ENCODE assay signal across 2 cellular contexts in genomic region chr10:98270786-98271185, GRCh38.
TF ChIP-seq lines count a peak whose summit lies in the region.

No MANE protein-coding gene starts in this region.

TF ChIP-seq in HCT116, 20 proteins besides CTCF, POLR2A, EP300 and RAD21:
- TF ChIP-seq EZH2 (IDR thresholded peaks at IDR 0.05) (no peak), CBX3 (IDR thresholded peaks at IDR 0.05; ENCODE audit: low read depth) (no peak), POLR2AphosphoS5 (IDR thresholded peaks at IDR 0.05; ENCODE audit: low read depth, low read length) (no peak), MAX (IDR thresholded peaks at IDR 0.05) (no peak), SIN3A (IDR thresholded peaks at IDR 0.05; ENCODE audit: low read depth) (no peak), YY1 (IDR thresholded peaks at IDR 0.05; ENCODE audit: extremely low read depth, insufficient replicate concordance, low read depth, low read length) (no peak), ELF1 (IDR thresholded peaks at IDR 0.05; ENCODE audit: borderline replicate concordance, low read depth) (no peak), SP1 (IDR thresholded peaks at IDR 0.05; ENCODE audit: low read depth) (no peak), EGR1 (IDR thresholded peaks at IDR 0.05; ENCODE audit: low read depth) (no peak), ATF3 (IDR thresholded peaks at IDR 0.05) (no peak), ZBTB33 (IDR thresholded peaks at IDR 0.05; ENCODE audit: extremely low read depth, insufficient replicate concordance, low read length) (no peak), CEBPB (IDR thresholded peaks at IDR 0.05; ENCODE audit: low read depth) (no peak), JUND (IDR thresholded peaks at IDR 0.05) (no peak), ZFX (IDR thresholded peaks at IDR 0.05) (no peak), SRF (IDR thresholded peaks at IDR 0.05; ENCODE audit: low read depth) (no peak), EZH2phosphoT487 (IDR thresholded peaks at IDR 0.05; ENCODE audit: borderline replicate concordance) (no peak), ZNF274 (IDR thresholded peaks at IDR 0.05; ENCODE audit: low read depth, low read length) (no peak), TCF7L2 (IDR thresholded peaks at IDR 0.05; ENCODE audit: borderline replicate concordance, extremely low read depth, insufficient read depth, insufficient read length) (no peak), FOSL1 (IDR thresholded peaks at IDR 0.05; ENCODE audit: low read depth) (no peak), REST (IDR thresholded peaks at IDR 0.05; ENCODE audit: low read depth) (no peak)

TF ChIP-seq in HepG2, 621 proteins besides CTCF, POLR2A, EP300 and RAD21:
- TF ChIP-seq MLX (CRISPR knock-in tag; IDR thresholded peaks at IDR 0.05), result no peak
- 0 out of 2 replicates have a peak, but pooled peaks have one; percentile 13 for TF ChIP-seq ZFP90 (CRISPR knock-in tag; IDR thresholded peaks at IDR 0.05; ENCODE audit: borderline replicate concordance)
